In the genomic region with DNA sequence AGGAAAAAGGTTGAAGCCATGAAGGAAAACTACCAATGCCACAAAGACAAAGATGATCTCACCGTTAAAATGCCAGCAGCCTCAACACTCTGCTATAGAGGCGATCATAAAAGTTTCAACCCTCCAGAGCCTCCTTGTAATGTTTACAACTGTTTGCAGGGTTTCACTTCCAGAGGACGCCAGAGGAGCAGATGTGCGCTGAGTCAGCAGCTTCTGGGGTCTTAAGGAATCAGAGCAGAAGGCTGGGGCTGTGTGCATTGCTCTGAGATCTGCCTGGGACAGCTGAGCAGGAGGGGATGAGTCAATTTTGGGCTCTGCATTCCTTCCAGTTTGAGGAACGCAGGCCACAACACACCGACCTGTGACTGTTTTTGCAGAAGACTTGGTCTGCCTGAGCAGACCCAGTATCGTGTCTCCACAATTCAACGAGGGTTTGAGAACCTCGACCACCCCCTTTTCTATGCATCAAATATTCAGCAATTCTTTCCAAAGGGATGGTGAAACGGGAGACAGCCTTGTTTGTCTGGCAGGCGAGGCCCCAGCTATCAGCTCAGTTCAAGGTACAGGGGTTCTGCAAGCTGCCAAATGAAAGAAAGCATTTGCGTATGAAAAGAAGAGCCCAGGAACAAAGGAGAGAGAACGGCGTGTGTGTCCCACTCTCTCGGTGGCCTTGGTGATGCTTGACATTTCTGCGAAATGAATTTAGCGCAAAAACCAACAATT, we compare ENCODE assay signal across 9 cellular contexts.
DNase-seq lines count a peak whose midpoint lies in the region; ATAC-seq and TF ChIP-seq lines count a peak whose summit lies in the region.
"Had no signal": no experiment of that assay in that cellular context is flagged by ENCODE, and none has a peak within 500 bp of the region (broad histone marks: within the 10 kb centered on the region; RNA-seq: fewer than 3 reads in every experiment).

No MANE protein-coding gene starts in this region.

- ATAC-seq in Right ventricle myocardium superior (ENCODE audit: poor library complexity) = peak; percentile 51
- ATAC-seq in RWPE2 (ENCODE audit: low read depth) = peak; percentile 64
- ATAC-seq in HG03469 (IDR thresholded peaks at IDR 0.05; ENCODE audit: unreplicated experiment) = no peak
- no peak for ATAC-seq in CD4-positive, alpha-beta T cell (ENCODE audit: poor library complexity)

- peaks cover 3% of the 10 kb centered on the region for H3K4me1 Mint-ChIP-seq in activated T-cell treated with anti-CD3 and anti-CD28 coated beads, Interleukin-2, amount 50 U/mL, for 24 hours (ENCODE audit: low read depth)
- H3K4me1 Mint-ChIP-seq in CD4-positive, alpha-beta T cell (ENCODE audit: low read depth) = no peaks in the 10 kb centered on the region

- H3K27me3 Mint-ChIP-seq in activated T-cell treated with anti-CD3 and anti-CD28 coated beads, Interleukin-2, amount 50 U/mL, for 24 hours = peaks cover 18% of the 10 kb centered on the region
- peaks cover 15% of the 10 kb centered on the region for H3K27me3 Mint-ChIP-seq in CD4-positive, alpha-beta T cell

- POLR2A ChIA-PET in CD4-positive, alpha-beta T cell (lab: Charles Lee) = no interaction called here

- H3K4me3 ChIP-seq in right atrium auricular region (no peak overlapping the region), RWPE2 (ENCODE audit: severe bottlenecking) (no peak overlapping the region)

- no peaks in the 10 kb centered on the region for H3K4me1 ChIP-seq in right atrium auricular region
- no peaks in the 10 kb centered on the region for H3K4me1 ChIP-seq in RWPE2 (ENCODE audit: insufficient read depth, poor library complexity, severe bottlenecking)

- intact Hi-C loops in Right ventricle myocardium superior (cut with DNase I) = no loop called here
- intact Hi-C loops in CD4-positive, alpha-beta T cell (cut with DNase I, micrococcal nuclease) = no loop called here

- H3K4me3 Mint-ChIP-seq in activated T-cell treated with anti-CD3 and anti-CD28 coated beads, Interleukin-2, amount 50 U/mL, for 24 hours = no peak overlapping the region
- no peak overlapping the region for H3K4me3 Mint-ChIP-seq in CD4-positive, alpha-beta T cell

- CTCF ChIA-PET in CD4-positive, alpha-beta T cell (lab: Charles Lee) = interaction anchor here (0.6 kb wide), 1 partner anchor 401 kb away, joined by 3 read pairs; no protein-coding TSS in a partner anchor

- H3K27ac Mint-ChIP-seq in activated T-cell treated with anti-CD3 and anti-CD28 coated beads, Interleukin-2, amount 50 U/mL, for 24 hours = no peak overlapping the region
- H3K27ac Mint-ChIP-seq in CD4-positive, alpha-beta T cell = no peak overlapping the region

- H3K9me3 ChIP-seq in right atrium auricular region (no peaks in the 10 kb centered on the region), RWPE2 (ENCODE audit: severe bottlenecking) (no peaks in the 10 kb centered on the region)
- no peaks in the 10 kb centered on the region for H3K9me3 ChIP-seq in CD4-positive, alpha-beta T cell (ENCODE audit: control insufficient read depth, low read length)

- H3K36me3 Mint-ChIP-seq in activated T-cell treated with anti-CD3 and anti-CD28 coated beads, Interleukin-2, amount 50 U/mL, for 24 hours (ENCODE audit: low read depth) = no peaks in the 10 kb centered on the region
- H3K36me3 Mint-ChIP-seq in CD4-positive, alpha-beta T cell (ENCODE audit: low read depth) = no peaks in the 10 kb centered on the region

- DNase-seq in Right ventricle myocardium superior (peak; percentile 49), right atrium auricular region (ENCODE audit: low spot score) (no peak), RWPE2 (ENCODE audit: low spot score) (no peak), iPS-NIHi7 (ENCODE audit: extremely low spot score) (peak; percentile 74), GM19240 (ENCODE audit: insufficient read length, low spot score) (no peak)
- no peak for DNase-seq in activated T-cell treated with anti-CD3 and anti-CD28 coated beads, Interleukin-2, amount 50 U/mL, for 24 hours
- DNase-seq in CD4-positive, alpha-beta T cell = no peak
- DNase-seq: COR-L47 had no signal

- no peaks in the 10 kb centered on the region for H3K9me3 Mint-ChIP-seq in activated T-cell treated with anti-CD3 and anti-CD28 coated beads, Interleukin-2, amount 50 U/mL, for 24 hours
- no peaks in the 10 kb centered on the region for H3K9me3 Mint-ChIP-seq in CD4-positive, alpha-beta T cell

- H3K27ac ChIP-seq in right atrium auricular region (no peak overlapping the region), RWPE2 (ENCODE audit: poor library complexity, severe bottlenecking) (no peak overlapping the region)
- no peak overlapping the region for H3K27ac ChIP-seq in CD4-positive, alpha-beta T cell (ENCODE audit: low read depth, low read length)

- no peaks in the 10 kb centered on the region for H3K36me3 ChIP-seq in right atrium auricular region
- H3K36me3 ChIP-seq in RWPE2 (ENCODE audit: low read depth) = no peaks in the 10 kb centered on the region

- H3K27me3 ChIP-seq in right atrium auricular region (no peaks in the 10 kb centered on the region), RWPE2 (ENCODE audit: insufficient read depth, poor library complexity, severe bottlenecking) (peaks cover 4% of the 10 kb centered on the region)
- no peaks in the 10 kb centered on the region for H3K27me3 ChIP-seq in CD4-positive, alpha-beta T cell (ENCODE audit: control insufficient read depth, insufficient read depth, low read length)

- TF ChIP-seq CTCF in right atrium auricular region (IDR thresholded peaks at IDR 0.05) (no peak), RWPE2 (IDR thresholded peaks at IDR 0.05; ENCODE audit: poor library complexity, severe bottlenecking) (no peak)
- TF ChIP-seq CTCF in CD4-positive, alpha-beta T cell (IDR thresholded peaks at IDR 0.05) = no peak

Comparison
In these comparisons a context has a peak if more than half of its experiments do, and no peak if none do; other contexts are left out.
1. DNase-seq: peak in Right ventricle myocardium superior (single experiment) and iPS-NIHi7 (single experiment); none in right atrium auricular region (single experiment), RWPE2 (single experiment), activated T-cell treated with anti-CD3 and anti-CD28 coated beads, Interleukin-2, amount 50 U/mL, for 24 hours (single experiment), GM19240 (single experiment) and CD4-positive, alpha-beta T cell (0 of 10).
2. ATAC-seq: peak in Right ventricle myocardium superior (single experiment) and RWPE2 (single experiment); none in HG03469 (single experiment) and CD4-positive, alpha-beta T cell (single experiment).